Comparison of ENCODE assay signal across 10 cellular contexts in genomic region chr2:231929961-231930600, GRCh38. TPM values are rescaled to one million over a fixed set of nuclear protein-coding genes. Genes with fewer than 3 reads are reported as not detected.
DNase-seq lines count a peak whose midpoint lies in the region; ATAC-seq and TF ChIP-seq lines count a peak whose summit lies in the region.
"Had no signal": no experiment of that assay in that cellular context is flagged by ENCODE, and none has a peak within 500 bp of the region (broad histone marks: within the 10 kb centered on the region; RNA-seq: fewer than 3 reads in every experiment).

No MANE protein-coding gene starts in this region.

- H3K4ac ChIP-seq in mesenchymal stem cell (ENCODE audit: low read depth in 1 of 2, low read length in 2 of 2): no peak overlapping the region

- H2BK15ac ChIP-seq in mesenchymal stem cell (ENCODE audit: low read depth, poor library complexity, severe bottlenecking): no peak overlapping the region

- no peak overlapping the region for H3K18ac ChIP-seq in mesenchymal stem cell (ENCODE audit: low read depth in 1 of 2, low read length in 2 of 2)

- H3K27me3 Mint-ChIP-seq in HFFc6 (ENCODE audit: insufficient read depth): peaks cover 44% of the 10 kb centered on the region

- TF ChIP-seq POLR2A in gastroesophageal sphincter (IDR thresholded peaks at IDR 0.05): no peak

- no peaks in the 10 kb centered on the region for H3K36me3 Mint-ChIP-seq in HFFc6 (ENCODE audit: low read depth)
- H3K36me3 Mint-ChIP-seq: mesothelial cell of epicardium had no signal

- H3K9me3 Mint-ChIP-seq in HFFc6: no peaks in the 10 kb centered on the region
- H3K9me3 Mint-ChIP-seq: mesothelial cell of epicardium had no signal

- TF ChIP-seq CTCF in HFFc6 (IDR thresholded peaks at IDR 0.05): peak; percentile 71
- peak; percentile 27 for TF ChIP-seq CTCF in astrocyte of the cerebellum (IDR thresholded peaks at IDR 0.05; ENCODE audit: low read depth, low read length, missing control alignments)
- peak in 1 of 4 experiments; percentile 28 for TF ChIP-seq CTCF in gastroesophageal sphincter (IDR thresholded peaks at IDR 0.05)

- H3K4me1 ChIP-seq in mesenchymal stem cell (ENCODE audit: control insufficient read depth, insufficient read depth, low read depth, low read length) (peaks cover 29% of the 10 kb centered on the region), gastroesophageal sphincter (peaks cover 0 to 37% (median 11%) of the 10 kb centered on the region in 3 donors)

- H3K4me1 Mint-ChIP-seq in HFFc6 (ENCODE audit: low read depth): no peaks in the 10 kb centered on the region

- H3K4me3 Mint-ChIP-seq in HFFc6: no peak overlapping the region
- H3K4me3 Mint-ChIP-seq: mesothelial cell of epicardium had no signal

- TF ChIP-seq EP300 in gastroesophageal sphincter (IDR thresholded peaks at IDR 0.05): no peak

- no peak overlapping the region for H3K23ac ChIP-seq in mesenchymal stem cell (ENCODE audit: low read length in 2 of 2)

- H3K36me3 ChIP-seq in mesenchymal stem cell (ENCODE audit: control insufficient read depth in 1 of 2, insufficient read depth in 2 of 2, low read depth in 1 of 2, low read length in 2 of 2) (no peaks in the 10 kb centered on the region), gastroesophageal sphincter (no peaks in the 10 kb centered on the region)

- H3K14ac ChIP-seq in mesenchymal stem cell (ENCODE audit: low read length in 2 of 2): no peak overlapping the region

- H3K4me3 ChIP-seq in astrocyte of the cerebellum (ENCODE audit: low read depth, low read length): no peak overlapping the region
- no peak overlapping the region for H3K4me3 ChIP-seq in mesenchymal stem cell (ENCODE audit: insufficient read depth in 1 of 2, low read depth in 1 of 2, low read length in 2 of 2)
- H3K4me3 ChIP-seq in gastroesophageal sphincter: no peak overlapping the region
- H3K4me3 ChIP-seq: body of pancreas had no signal

- H2BK12ac ChIP-seq in mesenchymal stem cell (ENCODE audit: low read length in 2 of 2): no peak overlapping the region

- ATAC-seq in HG03460 (IDR thresholded peaks at IDR 0.05; ENCODE audit: unreplicated experiment): no peak
- ATAC-seq in GM21390 (IDR thresholded peaks at IDR 0.05; ENCODE audit: unreplicated experiment): no peak
- ATAC-seq in HG03097 (IDR thresholded peaks at IDR 0.05; ENCODE audit: low FRiP score, unreplicated experiment): no peak
- ATAC-seq in gastroesophageal sphincter: no peak

- H2AK5ac ChIP-seq in mesenchymal stem cell (ENCODE audit: low read length, severe bottlenecking): no peak overlapping the region

- H3K9ac ChIP-seq in mesenchymal stem cell (ENCODE audit: low read length): no peak overlapping the region

- no peak overlapping the region for H3K4me2 ChIP-seq in mesenchymal stem cell (ENCODE audit: low read length, poor library complexity, severe bottlenecking)

- H3K27ac ChIP-seq in mesenchymal stem cell (ENCODE audit: low read length, poor library complexity, severe bottlenecking) (no peak overlapping the region), gastroesophageal sphincter (no peak overlapping the region)
- H3K27ac ChIP-seq: body of pancreas had no signal

- H2BK5ac ChIP-seq in mesenchymal stem cell (ENCODE audit: low read depth, low read length, poor library complexity, severe bottlenecking): no peak overlapping the region

- no peak overlapping the region for H2BK120ac ChIP-seq in mesenchymal stem cell (ENCODE audit: low read depth, low read length)

- WGBS in mesenchymal stem cell: 46% methylated on average over 11 of the region's 11 CpGs
- WGBS in gastroesophageal sphincter (ENCODE audit: low coverage in 1 of 2), 2 donors: 5 to 26% methylated on average over 3 of the region's 11 CpGs

- DNase-seq in COLO668 (lab: John Stamatoyannopoulos, UW; ENCODE audit: unreplicated experiment) (peak; percentile 24), HFFc6 (no peak), astrocyte of the cerebellum (ENCODE audit: low read depth) (no peak), mesenchymal stem cell (peak; percentile 25)

- H3K27me3 ChIP-seq in mesenchymal stem cell (ENCODE audit: control insufficient read depth in 1 of 2, insufficient read depth in 1 of 2, low read length in 2 of 2) (peaks cover 67 to 95% of the 10 kb centered on the region in 2 experiments), gastroesophageal sphincter (peaks cover 63% of the 10 kb centered on the region)

- no peak overlapping the region for H3K27ac Mint-ChIP-seq in HFFc6
- H3K27ac Mint-ChIP-seq: mesothelial cell of epicardium had no signal

- H4K91ac ChIP-seq in mesenchymal stem cell (ENCODE audit: low read length): no peak overlapping the region

- no peak overlapping the region for H4K8ac ChIP-seq in mesenchymal stem cell (ENCODE audit: low read length)

- H3K9me3 ChIP-seq in mesenchymal stem cell (ENCODE audit: control insufficient read depth, low read length): no peaks in the 10 kb centered on the region
- no peaks in the 10 kb centered on the region for H3K9me3 ChIP-seq in gastroesophageal sphincter
- H3K9me3 ChIP-seq: body of pancreas had no signal

- no peaks in the 10 kb centered on the region for H3K79me1 ChIP-seq in mesenchymal stem cell (replicated peaks; ENCODE audit: low read length, poor library complexity, severe bottlenecking)

- in situ Hi-C loops in astrocyte of the cerebellum (cut with HindIII; ENCODE audit: low sequenced_read_pairs): no loop called here

- no peak overlapping the region for H2AFZ ChIP-seq in mesenchymal stem cell (ENCODE audit: low read depth, low read length)

RNA-seq across cellular contexts. Expression of gene NPPC, which starts 3.9 kb away (rescaled TPM):
- not detected for total RNA-seq in HFFc6 (2021; fragmentation: NEBNext Ultra II Directional; extraction: Animal tissue kit (Norgen Biotek cat#: 25700))
- not detected for polyA plus RNA-seq in mesenchymal stem cell (2013, experiment 1 of 2)
- not detected for polyA plus RNA-seq in mesenchymal stem cell (2013, experiment 2 of 2)
- total RNA-seq in gastroesophageal sphincter: not detected

RNA-seq across cellular contexts. Expression of gene DIS3L2, which starts 31.4 kb away (rescaled TPM):
- 10 to 100 TPM; 18.2 to 23.6 (median 21.6) TPM for total RNA-seq in HFFc6 (2021; fragmentation: NEBNext Ultra II Directional; extraction: Animal tissue kit (Norgen Biotek cat#: 25700))
- 11.9 TPM for polyA plus RNA-seq in mesenchymal stem cell (2013, experiment 1 of 2)
- 11.8 TPM for polyA plus RNA-seq in mesenchymal stem cell (2013, experiment 2 of 2)
- total RNA-seq in gastroesophageal sphincter: 10 to 100 TPM; 13.3 to 31.0 (median 23.6) TPM

Comparison
In these comparisons a context has a peak if more than half of its experiments do, and no peak if none do; other contexts are left out.
1. DNase-seq: peak in COLO668 (single experiment) and mesenchymal stem cell (single experiment); none in HFFc6 (single experiment) and astrocyte of the cerebellum (single experiment).